23 cellular contexts compared by ENCODE assay signal in the genomic region with DNA sequence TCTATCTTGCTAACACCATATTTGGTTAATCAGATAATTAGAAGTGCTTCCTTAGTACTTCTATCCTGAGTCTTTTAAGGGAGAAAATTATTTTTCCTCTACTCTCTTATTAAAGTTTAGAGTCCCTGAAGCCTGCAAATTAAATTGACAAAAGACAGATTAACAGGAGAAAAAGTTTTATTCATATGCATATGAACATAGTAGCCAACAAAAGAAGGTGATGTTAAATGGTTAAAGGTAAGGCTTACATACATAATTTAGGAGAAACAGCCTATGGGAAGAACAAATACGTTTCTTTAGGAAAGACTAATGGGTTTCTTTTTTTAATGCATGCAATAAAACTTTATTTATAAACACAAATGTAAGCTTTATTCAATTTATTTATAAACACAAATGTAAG.
A peak's percentile ranks its signal among the peaks of the same experiment; 100 is the strongest.
DNase-seq lines count a peak whose midpoint lies in the region; ATAC-seq and TF ChIP-seq lines count a peak whose summit lies in the region.
"Had no signal": no experiment of that assay in that cellular context is flagged by ENCODE, and none has a peak within 500 bp of the region (broad histone marks: within the 10 kb centered on the region; RNA-seq: fewer than 3 reads in every experiment).

No MANE protein-coding gene starts in this region.

- H3K27me3 ChIP-seq in HUES48 (ENCODE audit: control insufficient read depth, insufficient read depth, low read length) (no peaks in the 10 kb centered on the region), iPS-18a (ENCODE audit: control insufficient read depth, insufficient read depth, low read length) (no peaks in the 10 kb centered on the region), vagina (no peaks in the 10 kb centered on the region)
- H3K27me3 ChIP-seq: BE2C; BLaER1 treated with 17β-estradiol and CSF1 and Interleukin-3, amounts not matched to agents 10 nM and 100 nM had no signal

- H3K27ac Mint-ChIP-seq in WTC11: no peak overlapping the region
- H3K27ac Mint-ChIP-seq: CD14-positive monocyte; CD4-positive, alpha-beta T cell; CD8-positive, alpha-beta memory T cell had no signal

- DNase-seq in WTC11 (ENCODE audit: low spot score) (no peak), putamen (ENCODE audit: low spot score) (no peak), vagina (ENCODE audit: extremely low spot score in 2 of 2) (no peak)
- DNase-seq: 8988T; ACHN; AML-193; BE2C; CD4-positive, alpha-beta T cell; CD8-positive, alpha-beta memory T cell; DMS 273 treated with DMSO at 0.1 percent for 48 hours; DMS79; EL; GDM1; GOT3; H7; HCEC 1CT had no signal

- peak overlapping the region; percentile 29; the same call in 1 of the 2 replicates for H3K4me3 ChIP-seq in HUES48 (ENCODE audit: low read depth, low read length)
- H3K4me3 ChIP-seq in iPS-18a (ENCODE audit: low read length): peak overlapping the region; percentile 21
- H3K4me3 ChIP-seq in vagina: no peak overlapping the region
- H3K4me3 ChIP-seq: A549; BLaER1 treated with 17β-estradiol and CSF1 and Interleukin-3, amounts not matched to agents 10 nM and 100 nM; GM12878 had no signal

- H3K9me3 ChIP-seq in HUES48 (ENCODE audit: control insufficient read depth, insufficient read depth, low read length): no peaks in the 10 kb centered on the region
- peaks cover 6% of the 10 kb centered on the region for H3K9me3 ChIP-seq in iPS-18a (ENCODE audit: control insufficient read depth, low read depth, low read length)
- H3K9me3 ChIP-seq in vagina: no peaks in the 10 kb centered on the region
- H3K9me3 ChIP-seq: A549, BE2C had no signal

- TF ChIP-seq CTCF in WTC11 (IDR thresholded peaks at IDR 0.05) (no peak), vagina (IDR thresholded peaks at IDR 0.05) (no peak)

- intact Hi-C loops in vagina (cut with DNase I): no loop called here

- ATAC-seq in WTC11: peak; percentile 68
- ATAC-seq in HG02970 (IDR thresholded peaks at IDR 0.05; ENCODE audit: low FRiP score, unreplicated experiment): no peak
- ATAC-seq: A549, GM12878 had no signal

- no peaks in the 10 kb centered on the region for H3K36me3 ChIP-seq in HUES48 (ENCODE audit: control insufficient read depth, insufficient read depth, low read length)
- no peaks in the 10 kb centered on the region for H3K36me3 ChIP-seq in iPS-18a (ENCODE audit: control insufficient read depth, low read depth, low read length)
- no peaks in the 10 kb centered on the region for H3K36me3 ChIP-seq in vagina
- H3K36me3 ChIP-seq: BE2C; BLaER1 treated with 17β-estradiol and CSF1 and Interleukin-3, amounts not matched to agents 10 nM and 100 nM had no signal

- peaks cover 72% of the 10 kb centered on the region for H3K4me1 Mint-ChIP-seq in WTC11
- H3K4me1 Mint-ChIP-seq: CD14-positive monocyte; CD8-positive, alpha-beta memory T cell had no signal

- CTCF ChIA-PET in WTC11 (lab: Charles Lee): interaction anchor here (1.6 kb wide), 1 partner anchor 14 kb away, joined by 6 read pairs; no protein-coding TSS in a partner anchor

- H3K9ac ChIP-seq in HUES48 (ENCODE audit: low read depth, low read length) (no peak overlapping the region), iPS-18a (ENCODE audit: low read length) (peak overlapping the region; percentile 13)
- H3K9ac ChIP-seq: BLaER1 treated with 17β-estradiol and CSF1 and Interleukin-3, amounts not matched to agents 10 nM and 100 nM had no signal

- peaks cover 26% of the 10 kb centered on the region for H3K27me3 Mint-ChIP-seq in WTC11 (ENCODE audit: low read depth)
- H3K27me3 Mint-ChIP-seq: CD4-positive, alpha-beta T cell; CD8-positive, alpha-beta memory T cell had no signal

- peak overlapping the region; percentile 67 for H3K27ac ChIP-seq in HUES48 (ENCODE audit: low read depth, low read length)
- no peak overlapping the region for H3K27ac ChIP-seq in iPS-18a (ENCODE audit: low read length)
- no peak overlapping the region for H3K27ac ChIP-seq in vagina
- H3K27ac ChIP-seq: A549; BLaER1 treated with 17β-estradiol and CSF1 and Interleukin-3, amounts not matched to agents 10 nM and 100 nM had no signal

- no peak for TF ChIP-seq POLR2A in vagina (IDR thresholded peaks at IDR 0.05)

- H3K4me1 ChIP-seq in HUES48 (ENCODE audit: control insufficient read depth, insufficient read depth, low read length) (peaks cover 58% of the 10 kb centered on the region), iPS-18a (ENCODE audit: control insufficient read depth, low read depth, low read length) (peaks cover 47% of the 10 kb centered on the region), vagina (no peaks in the 10 kb centered on the region)
- H3K4me1 ChIP-seq: A549, BE2C had no signal

- H3K36me3 Mint-ChIP-seq in WTC11: peaks cover 13% of the 10 kb centered on the region
- H3K36me3 Mint-ChIP-seq: CD14-positive monocyte; CD8-positive, alpha-beta memory T cell had no signal

- POLR2A ChIA-PET in WTC11 (lab: Charles Lee): no interaction called here

- H3K9me3 Mint-ChIP-seq in WTC11: peaks cover 15% of the 10 kb centered on the region

- H3K4me3 Mint-ChIP-seq in WTC11: peak overlapping the region; percentile 31
- H3K4me3 Mint-ChIP-seq: CD14-positive monocyte; CD4-positive, alpha-beta T cell; CD8-positive, alpha-beta memory T cell had no signal

TF ChIP-seq in WTC11, 78 proteins besides CTCF, POLR2A, EP300 and RAD21 (continues in another document):
- TF ChIP-seq JUN (CRISPR knock-in tag; IDR thresholded peaks at IDR 0.05) (no peak), CREB1 (CRISPR knock-in tag; IDR thresholded peaks at IDR 0.05) (no peak), ARID4B (CRISPR knock-in tag; IDR thresholded peaks at IDR 0.05; ENCODE audit: borderline replicate concordance) (no peak), CREM (CRISPR knock-in tag; IDR thresholded peaks at IDR 0.05) (no peak), ELF4 (CRISPR knock-in tag; IDR thresholded peaks at IDR 0.05; ENCODE audit: low read depth) (no peak), ATF1 (CRISPR knock-in tag; IDR thresholded peaks at IDR 0.05) (no peak), GABPB1 (CRISPR knock-in tag; IDR thresholded peaks at IDR 0.05) (no peak), ZNF512 (CRISPR knock-in tag; IDR thresholded peaks at IDR 0.05; ENCODE audit: borderline replicate concordance) (no peak), JAZF1 (CRISPR knock-in tag; IDR thresholded peaks at IDR 0.05) (no peak), MXD4 (CRISPR knock-in tag; IDR thresholded peaks at IDR 0.05; ENCODE audit: borderline replicate concordance) (no peak), RORB (CRISPR knock-in tag; IDR thresholded peaks at IDR 0.05) (no peak)

Comparison
In these comparisons a context has a peak if more than half of its experiments do, and no peak if none do; other contexts are left out.
1. H3K4me3 ChIP-seq: peak in HUES48 (single experiment) and iPS-18a (single experiment); none in vagina (0 of 2).